In genomic region chrX:118978451-118978850, GRCh38 we compare ENCODE assay signal across 24 cellular contexts. TPM values are rescaled to one million over a fixed set of nuclear protein-coding genes. Genes with fewer than 3 reads are reported as not detected.
DNase-seq lines count a peak whose midpoint lies in the region; ATAC-seq, FAIRE-seq and TF ChIP-seq lines count a peak whose summit lies in the region.
"Had no signal": no experiment of that assay in that cellular context is flagged by ENCODE, and none has a peak within 500 bp of the region (broad histone marks: within the 10 kb centered on the region; RNA-seq: fewer than 3 reads in every experiment).

No MANE protein-coding gene starts in this region.

- intact Hi-C loops in endothelial cell of umbilical vein (cut with micrococcal nuclease) = no loop called here

- peak; percentile 26 for FAIRE-seq in endothelial cell of umbilical vein (lab: Jason Lieb, UNC)

- H3K27me3 Mint-ChIP-seq in stimulated activated memory B cell treated with anti-CD40 and anti-IgM and Interleukin-4, amounts not matched to agents 10 μg/mL and 1 μg/mL and 100 μg/mL, for 72 hours = peaks cover 4% of the 10 kb centered on the region

- peaks cover 17% of the 10 kb centered on the region for H3K4me1 ChIP-seq in endothelial cell of umbilical vein (ENCODE audit: control insufficient read depth, extremely low read depth, insufficient read depth, low read length)
- H3K4me1 ChIP-seq: BE2C had no signal

- peak overlapping the region; percentile 63 for H3K27ac Mint-ChIP-seq in stimulated activated memory B cell treated with anti-CD40 and anti-IgM and Interleukin-4, amounts not matched to agents 10 μg/mL and 1 μg/mL and 100 μg/mL, for 72 hours
- H3K27ac Mint-ChIP-seq: CD8-positive, alpha-beta T cell had no signal

- BruUV-seq in endothelial cell of umbilical vein (replicated peaks; lab: Mats Ljungman, UMichigan) = no TSS peak

- H4K20me1 ChIP-seq in endothelial cell of umbilical vein (replicated peaks; ENCODE audit: control insufficient read depth, extremely low read depth, insufficient read depth, low read length) = no peaks in the 10 kb centered on the region

- no peak overlapping the region for H3K4me3 Mint-ChIP-seq in stimulated activated memory B cell treated with anti-CD40 and anti-IgM and Interleukin-4, amounts not matched to agents 10 μg/mL and 1 μg/mL and 100 μg/mL, for 72 hours
- H3K4me3 Mint-ChIP-seq: CD8-positive, alpha-beta T cell had no signal

- H3K36me3 ChIP-seq in endothelial cell of umbilical vein (ENCODE audit: control insufficient read depth in 2 of 2, extremely low read depth in 1 of 2, insufficient read depth in 2 of 2, low read length in 2 of 2) = peaks cover 0 to 5% of the 10 kb centered on the region in 2 experiments
- H3K36me3 ChIP-seq: BE2C, HAP-1 had no signal

- no peak overlapping the region for H3K4me3 ChIP-seq in endothelial cell of umbilical vein (replicated peaks in 1 of 3; ENCODE audit: insufficient read depth in 1 of 3, low read depth in 1 of 3, low read length in 3 of 3)
- H3K4me3 ChIP-seq: HAP-1 had no signal

- H3K27me3 ChIP-seq in endothelial cell of umbilical vein (ENCODE audit: control insufficient read depth in 2 of 2, insufficient read depth in 2 of 2, low read length in 2 of 2) = peaks cover 4 to 9% of the 10 kb centered on the region in 2 experiments

- H3K9ac ChIP-seq in endothelial cell of umbilical vein (replicated peaks; ENCODE audit: extremely low read depth, insufficient read depth, low read length) = no peak overlapping the region

- H3K4me1 Mint-ChIP-seq in stimulated activated memory B cell treated with anti-CD40 and anti-IgM and Interleukin-4, amounts not matched to agents 10 μg/mL and 1 μg/mL and 100 μg/mL, for 72 hours = peaks cover 19% of the 10 kb centered on the region

- H3K36me3 Mint-ChIP-seq in stimulated activated memory B cell treated with anti-CD40 and anti-IgM and Interleukin-4, amounts not matched to agents 10 μg/mL and 1 μg/mL and 100 μg/mL, for 72 hours = no peaks in the 10 kb centered on the region

- no peak for TF ChIP-seq POLR2A in endothelial cell of umbilical vein (IDR thresholded peaks at IDR 0.05; ENCODE audit: low read depth, low read length)

- no peak for ATAC-seq in stimulated activated memory B cell treated with anti-CD40 and anti-IgM and Interleukin-4, amounts not matched to agents 10 μg/mL and 1 μg/mL and 100 μg/mL, for 72 hours
- ATAC-seq: CD8-positive, alpha-beta T cell had no signal

- H3K27ac ChIP-seq in endothelial cell of umbilical vein (ENCODE audit: insufficient read depth, low read depth, low read length) = no peak overlapping the region

- POLR2A ChIA-PET in endothelial cell of umbilical vein (lab: Charles Lee) = no interaction called here

- no peak overlapping the region for H2AFZ ChIP-seq in endothelial cell of umbilical vein (ENCODE audit: low read depth, low read length)

- DNase-seq in SIG-M5 treated with dmso at 0.1 percent for 504 hours (lab: John Stamatoyannopoulos, UW; ENCODE audit: unreplicated experiment) (peak; percentile 10), SIG-M5 (lab: John Stamatoyannopoulos, UW) (no peak), MV-4-11 (lab: John Stamatoyannopoulos, UW) (peak; percentile 4), endothelial cell of umbilical vein (ENCODE audit: low read depth, low spot score) (no peak), HuH-7.5 (ENCODE audit: low spot score) (no peak), cerebellar cortex (ENCODE audit: low spot score) (no peak)
- DNase-seq in effector CD4-positive, alpha-beta T cell = no peak
- DNase-seq: 8988T; BE2C; Calu3; CD8-positive, alpha-beta T cell; DMS53; EL; IMR-90; Karpas-422; MM.1S; NCI-H1417; NCI-H187 treated with DMSO at 0.1 percent for 48 hours; NCI-H226; NCI-H524; NCI-H82 had no signal

- dilution Hi-C loops in endothelial cell of umbilical vein (cut with MboI; ENCODE audit: extremely low pct_ligation_motif_present, low sequenced_read_pairs) = no loop called here

- no peaks in the 10 kb centered on the region for H3K9me3 ChIP-seq in endothelial cell of umbilical vein (replicated peaks; ENCODE audit: control insufficient read depth, insufficient read depth, low read length)
- H3K9me3 ChIP-seq: BE2C, HAP-1 had no signal

- H3K9me3 Mint-ChIP-seq in stimulated activated memory B cell treated with anti-CD40 and anti-IgM and Interleukin-4, amounts not matched to agents 10 μg/mL and 1 μg/mL and 100 μg/mL, for 72 hours = no peaks in the 10 kb centered on the region
- H3K9me3 Mint-ChIP-seq: CD8-positive, alpha-beta T cell had no signal

- H3K79me2 ChIP-seq in endothelial cell of umbilical vein (ENCODE audit: control insufficient read depth, insufficient read depth, low read length) = no peaks in the 10 kb centered on the region

- no peaks in the 10 kb centered on the region for H3K9me1 ChIP-seq in endothelial cell of umbilical vein (replicated peaks; ENCODE audit: control insufficient read depth, extremely low read depth, insufficient read depth, low read length)

- CTCF ChIA-PET in endothelial cell of umbilical vein (lab: Charles Lee) = interaction anchor here (1.2 kb wide), 1 partner anchor 30 kb away, joined by 4 read pairs; no protein-coding TSS in a partner anchor

- no peak overlapping the region for H3K4me2 ChIP-seq in endothelial cell of umbilical vein (ENCODE audit: insufficient read depth, low read length)

- TF ChIP-seq CTCF in endothelial cell of umbilical vein (IDR thresholded peaks at IDR 0.05; ENCODE audit: extremely low read depth in 1 of 2, insufficient read depth in 1 of 2, low read depth in 1 of 2, low read length in 2 of 2) = no peak

TF ChIP-seq in endothelial cell of umbilical vein, 7 proteins besides CTCF, POLR2A, EP300 and RAD21:
- TF ChIP-seq MAX (IDR thresholded peaks at IDR 0.05; ENCODE audit: insufficient read depth, insufficient read length) (no peak), JUN (IDR thresholded peaks at IDR 0.05; ENCODE audit: borderline replicate concordance, insufficient read depth, insufficient read length, low read depth) (no peak), GATA2 (IDR thresholded peaks at IDR 0.05; ENCODE audit: insufficient read depth, insufficient read length, low read depth, low read length) (no peak), MYC (IDR thresholded peaks at IDR 0.05; ENCODE audit: low read depth, low read length) (no peak)

RNA-seq across cellular contexts. Expression of gene LONRF3, which starts 4.0 kb away (rescaled TPM):
- total RNA-seq in endothelial cell of umbilical vein = 7.9 and 13.3 TPM in 2 replicates
- polyA plus RNA-seq in endothelial cell of umbilical vein = 4.1 and 4.4 TPM in 2 replicates
- 3.7 and 3.9 TPM in 2 replicates for polyA plus RNA-seq in endothelial cell of umbilical vein (2011; cell fraction: cytosol; rRNA removed)
- 13.9 and 14.5 TPM in 2 replicates for polyA plus RNA-seq in endothelial cell of umbilical vein (2011; cell fraction: nucleus; rRNA removed)
- 1.8 and 2.4 TPM in 2 replicates for polyA plus RNA-seq in endothelial cell of umbilical vein (2012)
- polyA minus RNA-seq in endothelial cell of umbilical vein = 16.5 and 16.8 TPM in 2 replicates
- 15.6 TPM for polyA minus RNA-seq in endothelial cell of umbilical vein (2011; cell fraction: cytosol; rRNA and poly(A)+ RNA removed)
- polyA minus RNA-seq in endothelial cell of umbilical vein (2011; cell fraction: nucleus; rRNA and poly(A)+ RNA removed) = 12.7 and 13.6 TPM in 2 replicates
- total RNA-seq: HT1080, IMR-90 had no signal
- polyA plus RNA-seq: IMR-90 had no signal

Comparison
In these comparisons a context has a peak if more than half of its experiments do, and no peak if none do; other contexts are left out.
1. DNase-seq: peak in SIG-M5 treated with dmso at 0.1 percent for 504 hours (single experiment) and MV-4-11 (single experiment); none in SIG-M5 (single experiment), endothelial cell of umbilical vein (single experiment), effector CD4-positive, alpha-beta T cell (single experiment), HuH-7.5 (single experiment) and cerebellar cortex (single experiment).